In genomic region chr16:2466667-2467300, GRCh38 we compare ENCODE assay signal across 11 cellular contexts. TPM values are rescaled to one million over a fixed set of nuclear protein-coding genes. Genes with fewer than 3 reads are reported as not detected.
DNase-seq lines count a peak whose midpoint lies in the region; ATAC-seq and TF ChIP-seq lines count a peak whose summit lies in the region.
"Had no signal": no experiment of that assay in that cellular context is flagged by ENCODE, and none has a peak within 500 bp of the region (broad histone marks: within the 10 kb centered on the region; RNA-seq: fewer than 3 reads in every experiment).

No MANE protein-coding gene starts in this region.

- H3K9me3 Mint-ChIP-seq in memory B cell = no peaks in the 10 kb centered on the region

- H3K9ac ChIP-seq in GM23248 (peak overlapping the region; percentile 78; the same call in 1 of the 2 replicates), SK-N-MC (ENCODE audit: insufficient read length) (no peak overlapping the region)

- peaks cover 10% of the 10 kb centered on the region for H3K27me3 Mint-ChIP-seq in memory B cell

- in situ Hi-C loops in GM23248 (cut with MboI) = no loop called here

- no peak overlapping the region for H3K27ac Mint-ChIP-seq in memory B cell

- H3K79me2 ChIP-seq in GM23248 (ENCODE audit: insufficient read depth) = no peaks in the 10 kb centered on the region

- H3K36me3 Mint-ChIP-seq in memory B cell = no peaks in the 10 kb centered on the region

- DNase-seq in GM23248 = no peak
- DNase-seq in SK-N-MC (ENCODE audit: low read depth, low spot score) = no peak
- DNase-seq in memory B cell (ENCODE audit: low spot score in 2 of 2) = peak in 1 of 2 donors; percentile 28
- no peak for DNase-seq in GM10266 (ENCODE audit: extremely low spot score)
- DNase-seq in activated CD4-positive, alpha-beta T cell treated with anti-CD3 and anti-CD28 coated beads for 1 hour = no peak
- DNase-seq: activated CD4-positive, alpha-beta T cell treated with anti-CD3 and anti-CD28 coated beads, Interleukin-2, amount 50 U/mL, for 1 hour had no signal

- peak overlapping the region; percentile 43 for H3K4me3 Mint-ChIP-seq in memory B cell

- H3F3A ChIP-seq in GM23248 (ENCODE audit: insufficient read depth) = no peaks in the 10 kb centered on the region

- no peak overlapping the region for H3K4me3 ChIP-seq in GM23248
- no peak overlapping the region for H3K4me3 ChIP-seq in SK-N-MC

- no peak for TF ChIP-seq CTCF in 22Rv1 (IDR thresholded peaks at IDR 0.05)
- no peak for TF ChIP-seq CTCF in GM10266 (IDR thresholded peaks at IDR 0.05; ENCODE audit: control insufficient read depth, insufficient read depth, low read depth, missing control alignments)

- no peaks in the 10 kb centered on the region for H4K20me1 ChIP-seq in GM23248 (ENCODE audit: insufficient read depth)

- ATAC-seq in memory B cell (ENCODE audit: low read depth) = no peak
- no peak for ATAC-seq in GM19455 (IDR thresholded peaks at IDR 0.05; ENCODE audit: unreplicated experiment)
- ATAC-seq in HG02870 (IDR thresholded peaks at IDR 0.05; ENCODE audit: unreplicated experiment) = no peak

- H3K9me3 ChIP-seq in GM23248 (ENCODE audit: low read depth) = no peaks in the 10 kb centered on the region
- no peaks in the 10 kb centered on the region for H3K9me3 ChIP-seq in SK-N-MC (ENCODE audit: low read depth, low read length)
- H3K9me3 ChIP-seq: ovary had no signal

- H3K36me3 ChIP-seq in GM23248 (ENCODE audit: low read depth) (no peaks in the 10 kb centered on the region), SK-N-MC (ENCODE audit: insufficient read depth, low read length) (peaks cover 8% of the 10 kb centered on the region; the same call in 1 of the 2 replicates)
- H3K36me3 ChIP-seq: ovary had no signal

- no peak overlapping the region for H3K4me2 ChIP-seq in GM23248 (ENCODE audit: unreplicated experiment)

- no peaks in the 10 kb centered on the region for H3K9me2 ChIP-seq in GM23248 (ENCODE audit: insufficient read depth)

- H3K27ac ChIP-seq in 22Rv1 (peak overlapping the region; percentile 95), GM23248 (no peak overlapping the region), SK-N-MC (peak overlapping the region; percentile 70; the same call in 1 of the 2 replicates)

- 85 to 89% methylated on average over 19 to 22 of the region's 22 CpGs for WGBS in GM23248 (ENCODE audit: low coverage in 1 of 2, low lambda C conversion rate in 2 of 2, missing lambda C conversion rate in 2 of 2), 2 experiments

- no peaks in the 10 kb centered on the region for H3K27me3 ChIP-seq in GM23248 (replicated peaks; ENCODE audit: insufficient read depth)

- no peaks in the 10 kb centered on the region for H3K4me1 ChIP-seq in GM23248 (ENCODE audit: insufficient read depth)

- no peak overlapping the region for H2AFZ ChIP-seq in GM23248

- H3K4me1 Mint-ChIP-seq in memory B cell = peaks cover 22% of the 10 kb centered on the region

RNA-seq across cellular contexts. Expression of gene NTN3, which starts 4.3 kb away (rescaled TPM):
- total RNA-seq in GM23248 (2014; rRNA removed; shearing (Covaris generic)) = 1.8 TPM in 1 of 2 replicates, not detected in the other
- not detected in 2 replicates for polyA plus RNA-seq in GM23248 (2016; fragmentation: Nextera tagmentation; extraction: Ambion mirVana)
- total RNA-seq: mesenteric fat pad had no signal

RNA-seq across cellular contexts. Expression of gene TEDC2, which starts 6.9 kb away (rescaled TPM):
- total RNA-seq in GM23248 (2014; rRNA removed; shearing (Covaris generic)) = 6.8 and 8.3 TPM in 2 replicates
- polyA plus RNA-seq in GM23248 (2016; fragmentation: Nextera tagmentation; extraction: Ambion mirVana) = 4.2 and 4.8 TPM in 2 replicates
- total RNA-seq: mesenteric fat pad had no signal

RNA-seq across cellular contexts. Expression of gene TBC1D24, which starts 8.1 kb away (rescaled TPM):
- 17.8 and 18.7 TPM in 2 replicates for total RNA-seq in GM23248 (2014; rRNA removed; shearing (Covaris generic))
- 9.3 and 10.1 TPM in 2 replicates for polyA plus RNA-seq in GM23248 (2016; fragmentation: Nextera tagmentation; extraction: Ambion mirVana)

RNA-seq across cellular contexts. Expression of gene CCNF, which starts 37.5 kb away (rescaled TPM):
- total RNA-seq in GM23248 (2014; rRNA removed; shearing (Covaris generic)) = 11.5 and 15.7 TPM in 2 replicates
- 9.3 and 10.5 TPM in 2 replicates for polyA plus RNA-seq in GM23248 (2016; fragmentation: Nextera tagmentation; extraction: Ambion mirVana)

RNA-seq across cellular contexts. Expression of gene ATP6V0C, which starts 47.0 kb away (rescaled TPM):
- 43.2 and 44.9 TPM in 2 replicates for total RNA-seq in GM23248 (2014; rRNA removed; shearing (Covaris generic))
- 186 and 197 TPM in 2 replicates for polyA plus RNA-seq in GM23248 (2016; fragmentation: Nextera tagmentation; extraction: Ambion mirVana)
